In the genomic region with DNA sequence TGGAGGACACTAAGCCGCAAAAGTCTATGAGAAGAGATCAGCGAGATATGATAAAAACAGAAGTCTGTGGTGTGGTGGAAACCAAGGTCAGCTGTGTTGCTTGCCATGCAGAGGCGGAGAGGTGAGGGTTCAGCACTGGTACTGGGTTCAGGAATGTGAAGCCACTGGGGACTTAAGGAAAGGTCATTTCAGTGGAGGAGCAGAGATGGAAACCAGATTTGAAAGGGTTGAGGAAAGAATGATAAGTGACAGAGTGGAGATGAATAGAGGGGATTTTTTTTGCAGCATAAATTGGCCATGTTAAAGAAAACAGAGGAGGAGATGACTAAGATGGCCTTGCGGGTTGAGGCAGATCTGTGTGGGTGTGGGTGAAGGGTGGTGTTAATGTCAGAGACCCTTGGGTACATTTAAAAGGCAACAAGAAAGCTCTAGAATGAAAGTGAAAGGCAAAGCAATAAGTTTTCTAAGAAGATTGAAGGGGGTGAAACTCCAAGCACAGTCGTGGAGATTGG, we compare ENCODE assay signal across 8 cellular contexts.
DNase-seq lines count a peak whose midpoint lies in the region; ATAC-seq and TF ChIP-seq lines count a peak whose summit lies in the region.

No MANE protein-coding gene starts in this region.

- H3K27me3 Mint-ChIP-seq in activated CD8-positive, alpha-beta T cell treated with anti-CD3 and anti-CD28 coated beads for 36 hours, result peaks cover 7% of the 10 kb centered on the region

- H2BK15ac ChIP-seq in mesendoderm (replicated peaks; ENCODE audit: low read depth), result no peak overlapping the region

- H3K4me3 Mint-ChIP-seq in activated CD8-positive, alpha-beta T cell treated with anti-CD3 and anti-CD28 coated beads for 36 hours, result no peak overlapping the region

- intact Hi-C loops in activated CD8-positive, alpha-beta T cell treated with anti-CD3 and anti-CD28 coated beads for 36 hours (cut with micrococcal nuclease), result no loop called here

- no peak overlapping the region for H3K18ac ChIP-seq in mesendoderm (ENCODE audit: low read length)

- CTCF ChIA-PET in activated CD8-positive, alpha-beta T cell treated with anti-CD3 and anti-CD28 coated beads for 36 hours (lab: Charles Lee), result no interaction called here

- POLR2A ChIA-PET in activated CD8-positive, alpha-beta T cell treated with anti-CD3 and anti-CD28 coated beads for 36 hours (lab: Charles Lee), result no interaction called here

- H3K27ac Mint-ChIP-seq in activated CD8-positive, alpha-beta T cell treated with anti-CD3 and anti-CD28 coated beads for 36 hours, result peak overlapping the region; percentile 14

- no peaks in the 10 kb centered on the region for H3K36me3 Mint-ChIP-seq in activated CD8-positive, alpha-beta T cell treated with anti-CD3 and anti-CD28 coated beads for 36 hours (ENCODE audit: low read depth)

- H3K56ac ChIP-seq in mesendoderm (ENCODE audit: low read length), result no peak overlapping the region

- no peak overlapping the region for H3K27ac ChIP-seq in mesendoderm (ENCODE audit: low read depth, low read length)

- no peak overlapping the region for H2BK5ac ChIP-seq in mesendoderm (ENCODE audit: low read length)

- WGBS in mesendoderm (ENCODE audit: extremely low coverage, insufficient coverage, low lambda C conversion rate), result no CpG with 5 or more reads among the region's 5 CpGs

- H4K5ac ChIP-seq in mesendoderm (ENCODE audit: low read length), result no peak overlapping the region

- H3K4me3 ChIP-seq in mesendoderm (ENCODE audit: low read length), result no peak overlapping the region

- H2AK5ac ChIP-seq in mesendoderm (ENCODE audit: low read length), result no peak overlapping the region

- H3K79me1 ChIP-seq in mesendoderm (ENCODE audit: low read length), result no peaks in the 10 kb centered on the region

- H3K36me3 ChIP-seq in mesendoderm (ENCODE audit: control insufficient read depth, insufficient read depth, low read length), result no peaks in the 10 kb centered on the region

- H3K4ac ChIP-seq in mesendoderm (ENCODE audit: low read depth, low read length), result no peak overlapping the region

- H3K79me2 ChIP-seq in mesendoderm (ENCODE audit: control insufficient read depth, insufficient read depth, low read length), result no peaks in the 10 kb centered on the region

- peak in 2 of 3 donors; percentile 16 for DNase-seq in stimulated activated CD4-positive, alpha-beta T cell treated with anti-CD3 and anti-CD28 coated beads, Interleukin-12 subunit alpha, Interleukin-12 subunit beta, amount 100 ng/mL, for 48 hours (ENCODE audit: low read depth in 2 of 3, low spot score in 1 of 3)
- DNase-seq in stimulated activated CD4-positive, alpha-beta T cell treated with anti-CD3 and anti-CD28 coated beads, Interleukin-12 subunit alpha, Interleukin-12 subunit beta, amount 100 ng/mL, for 4 hours, result no peak
- DNase-seq in activated CD8-positive, alpha-beta T cell treated with anti-CD3 and anti-CD28 coated beads for 36 hours, result peak; percentile 79
- no peak for DNase-seq in NCI-H2171 treated with DMSO at 0.1 percent for 48 hours (lab: John Stamatoyannopoulos, UW)
- DNase-seq in mesendoderm, result no peak
- DNase-seq in NCI-H774 (lab: John Stamatoyannopoulos, UW), result no peak
- DNase-seq in omental fat pad (ENCODE audit: low spot score), result no peak

- H3K9ac ChIP-seq in mesendoderm (ENCODE audit: low read length), result no peak overlapping the region

- peak; percentile 66 for ATAC-seq in HG02763 (IDR thresholded peaks at IDR 0.05; ENCODE audit: unreplicated experiment)
- peak; percentile 90 for ATAC-seq in activated CD8-positive, alpha-beta T cell treated with anti-CD3 and anti-CD28 coated beads for 36 hours
- no peak for ATAC-seq in omental fat pad (ENCODE audit: low FRiP score)

- no peaks in the 10 kb centered on the region for H3K4me1 ChIP-seq in mesendoderm (ENCODE audit: control insufficient read depth, low read depth, low read length)

- H3K9me3 Mint-ChIP-seq in activated CD8-positive, alpha-beta T cell treated with anti-CD3 and anti-CD28 coated beads for 36 hours, result no peaks in the 10 kb centered on the region

- no peak overlapping the region for H3K4me2 ChIP-seq in mesendoderm (ENCODE audit: low read length)

- no peaks in the 10 kb centered on the region for H3K27me3 ChIP-seq in mesendoderm (ENCODE audit: insufficient read depth, low read length, poor library complexity)

- no peak for TF ChIP-seq CTCF in activated CD8-positive, alpha-beta T cell treated with anti-CD3 and anti-CD28 coated beads for 36 hours (IDR thresholded peaks at IDR 0.05)
- TF ChIP-seq CTCF in omental fat pad (IDR thresholded peaks at IDR 0.05), result no peak

- no peak overlapping the region for H2BK120ac ChIP-seq in mesendoderm (ENCODE audit: low read depth, low read length)

- peaks cover 19% of the 10 kb centered on the region for H3K4me1 Mint-ChIP-seq in activated CD8-positive, alpha-beta T cell treated with anti-CD3 and anti-CD28 coated beads for 36 hours (ENCODE audit: low read depth)

- no peak overlapping the region for H3K23ac ChIP-seq in mesendoderm (ENCODE audit: low read length)

- no peak overlapping the region for H4K8ac ChIP-seq in mesendoderm (ENCODE audit: low read depth, low read length)

Comparison
In these comparisons a context has a peak if more than half of its experiments do, and no peak if none do; other contexts are left out.
1. DNase-seq: peak in stimulated activated CD4-positive, alpha-beta T cell treated with anti-CD3 and anti-CD28 coated beads, Interleukin-12 subunit alpha, Interleukin-12 subunit beta, amount 100 ng/mL, for 48 hours (2 of 3) and activated CD8-positive, alpha-beta T cell treated with anti-CD3 and anti-CD28 coated beads for 36 hours (single experiment); none in stimulated activated CD4-positive, alpha-beta T cell treated with anti-CD3 and anti-CD28 coated beads, Interleukin-12 subunit alpha, Interleukin-12 subunit beta, amount 100 ng/mL, for 4 hours (single experiment), NCI-H2171 treated with DMSO at 0.1 percent for 48 hours (single experiment), mesendoderm (single experiment), NCI-H774 (single experiment) and omental fat pad (single experiment).